ENCODE assay signal across 16 cellular contexts in genomic region chr9:110252509-110253139, GRCh38. TPM values are rescaled to one million over a fixed set of nuclear protein-coding genes. Genes with fewer than 3 reads are reported as not detected.
A peak's percentile ranks its signal among the peaks of the same experiment; 100 is the strongest.
DNase-seq lines count a peak whose midpoint lies in the region; ATAC-seq, FAIRE-seq and TF ChIP-seq lines count a peak whose summit lies in the region.
"Had no signal": no experiment of that assay in that cellular context is flagged by ENCODE, and none has a peak within 500 bp of the region (broad histone marks: within the 10 kb centered on the region; RNA-seq: fewer than 3 reads in every experiment).

No MANE protein-coding gene starts in this region.

- H3K4me3 Mint-ChIP-seq in T-helper 1 cell treated with Interleukin-12 subunit alpha and Interleukin-12 subunit beta and Interleukin-4 antibody, amounts not matched to agents 30 μg/mL and 1 μg/mL, for 36 hours = peak overlapping the region; percentile 28
- H3K4me3 Mint-ChIP-seq in effector memory CD8-positive, alpha-beta T cell = no peak overlapping the region

- no peak overlapping the region for H3K27ac Mint-ChIP-seq in T-helper 1 cell treated with Interleukin-12 subunit alpha and Interleukin-12 subunit beta and Interleukin-4 antibody, amounts not matched to agents 30 μg/mL and 1 μg/mL, for 36 hours
- H3K27ac Mint-ChIP-seq in effector memory CD8-positive, alpha-beta T cell = peak overlapping the region; percentile 44 to 90
- H3K27ac Mint-ChIP-seq: neural progenitor cell had no signal

- TF ChIP-seq EP300 in ovary (IDR thresholded peaks at IDR 0.05) = no peak

- peaks cover 23% of the 10 kb centered on the region for H4K20me1 ChIP-seq in OCI-LY7 (ENCODE audit: insufficient read depth, low read length)

- H3K36me3 ChIP-seq in OCI-LY7 (ENCODE audit: insufficient read depth, low read length) = peaks cover 40% of the 10 kb centered on the region
- peaks cover 5 to 8% of the 10 kb centered on the region in 2 experiments for H3K36me3 ChIP-seq in trophoblast cell (ENCODE audit: control insufficient read depth in 1 of 2, insufficient read depth in 2 of 2, low read length in 2 of 2)
- H3K36me3 ChIP-seq in ovary = no peaks in the 10 kb centered on the region

- intact Hi-C loops in OCI-LY7 (cut with micrococcal nuclease; ENCODE audit: unreplicated experiment) (no loop called here), ovary (cut with DNase I) (no loop called here)

- POLR2A ChIA-PET in OCI-LY7 (lab: Charles Lee) = no interaction called here

- H3K23ac ChIP-seq in trophoblast cell (ENCODE audit: low read length) = no peak overlapping the region

- no TSS peak for BruUV-seq in OCI-LY7 (replicated peaks; lab: Mats Ljungman, UMichigan)

- no peak for FAIRE-seq in RCC 7860 (lab: Jason Lieb, UNC)
- FAIRE-seq: A204.1, H1 had no signal

- H3K36me3 Mint-ChIP-seq in T-helper 1 cell treated with Interleukin-12 subunit alpha and Interleukin-12 subunit beta and Interleukin-4 antibody, amounts not matched to agents 30 μg/mL and 1 μg/mL, for 36 hours (ENCODE audit: low read depth) = peaks cover 19% of the 10 kb centered on the region
- peaks cover 13% of the 10 kb centered on the region for H3K36me3 Mint-ChIP-seq in effector memory CD8-positive, alpha-beta T cell (ENCODE audit: insufficient read depth)

- no peak overlapping the region for H3K14ac ChIP-seq in trophoblast cell (ENCODE audit: low read length)

- peaks cover 22% of the 10 kb centered on the region for H3K4me1 ChIP-seq in OCI-LY7 (ENCODE audit: insufficient read depth, low read length, poor library complexity, severe bottlenecking)
- peaks cover 7 to 12% of the 10 kb centered on the region in 2 experiments for H3K4me1 ChIP-seq in trophoblast cell (ENCODE audit: control insufficient read depth in 1 of 2, insufficient read depth in 2 of 2, low read length in 2 of 2)
- H3K4me1 ChIP-seq in ovary (ENCODE audit: insufficient read depth) = peaks cover 8% of the 10 kb centered on the region

- H3K18ac ChIP-seq in trophoblast cell (ENCODE audit: low read length) = no peak overlapping the region

- no peaks in the 10 kb centered on the region for H3K9me3 Mint-ChIP-seq in T-helper 1 cell treated with Interleukin-12 subunit alpha and Interleukin-12 subunit beta and Interleukin-4 antibody, amounts not matched to agents 30 μg/mL and 1 μg/mL, for 36 hours
- H3K9me3 Mint-ChIP-seq in effector memory CD8-positive, alpha-beta T cell = no peaks in the 10 kb centered on the region

- peaks cover 61% of the 10 kb centered on the region for H3K79me2 ChIP-seq in OCI-LY7 (ENCODE audit: insufficient read depth, low read depth, low read length)
- H3K79me2 ChIP-seq in trophoblast cell (ENCODE audit: control insufficient read depth, insufficient read depth, low read length, poor library complexity) = peaks cover 26% of the 10 kb centered on the region

- H2BK12ac ChIP-seq in trophoblast cell (ENCODE audit: low read length) = no peak overlapping the region

- WGBS in trophoblast cell (ENCODE audit: extremely low coverage, insufficient coverage, insufficient read length) = no CpG with 5 or more reads among the region's 10 CpGs
- WGBS in ovary, 3 donors = 64 to 66% (median 65%) methylated on average over 10 of the region's 10 CpGs

- no peak overlapping the region for H4K8ac ChIP-seq in trophoblast cell (ENCODE audit: low read depth, low read length)

- H3K9ac ChIP-seq in trophoblast cell (ENCODE audit: low read length) = no peak overlapping the region
- H3K9ac ChIP-seq: neural progenitor cell had no signal

- no peak for ATAC-seq in effector memory CD8-positive, alpha-beta T cell (replicated peaks)
- ATAC-seq in HG02759 (IDR thresholded peaks at IDR 0.05; ENCODE audit: unreplicated experiment) = no peak

- H3K27me3 Mint-ChIP-seq in T-helper 1 cell treated with Interleukin-12 subunit alpha and Interleukin-12 subunit beta and Interleukin-4 antibody, amounts not matched to agents 30 μg/mL and 1 μg/mL, for 36 hours (ENCODE audit: low read depth) = no peaks in the 10 kb centered on the region
- no peaks in the 10 kb centered on the region for H3K27me3 Mint-ChIP-seq in effector memory CD8-positive, alpha-beta T cell

- H2BK5ac ChIP-seq in trophoblast cell (ENCODE audit: low read depth, low read length, poor library complexity) = no peak overlapping the region

- H4K12ac ChIP-seq in trophoblast cell (ENCODE audit: low read depth, low read length) = no peak overlapping the region

- H3K79me1 ChIP-seq in trophoblast cell (ENCODE audit: low read length) = peaks cover 15% of the 10 kb centered on the region

- TF ChIP-seq CTCF in OCI-LY7 (conservative IDR thresholded peaks at IDR 0.05; ENCODE audit: low read length) (no peak), ovary (IDR thresholded peaks at IDR 0.05) (no peak)

- H2BK120ac ChIP-seq in trophoblast cell (ENCODE audit: insufficient read depth, low read length, poor library complexity) = no peak overlapping the region

- no peak overlapping the region for H2AK5ac ChIP-seq in trophoblast cell (ENCODE audit: low read length)

- H2AFZ ChIP-seq in OCI-LY7 (ENCODE audit: low read length) = no peak overlapping the region
- no peak overlapping the region for H2AFZ ChIP-seq in trophoblast cell (ENCODE audit: insufficient read depth, low read length, poor library complexity)
- H2AFZ ChIP-seq: neural progenitor cell had no signal

- H4K91ac ChIP-seq in trophoblast cell (ENCODE audit: low read depth, low read length) = no peak overlapping the region

- DNase-seq in T-helper 1 cell = no peak
- no peak for DNase-seq in OCI-LY7 (ENCODE audit: low spot score)
- no peak for DNase-seq in effector memory CD8-positive, alpha-beta T cell
- peak; percentile 72 to 84 for DNase-seq in trophoblast cell
- no peak for DNase-seq in RCC 7860 (ENCODE audit: low spot score)
- DNase-seq in ovary = no peak
- DNase-seq: GF-D8, NCI-H1092 treated with DMSO at 0.1 percent for 48 hours, NCI-H82, stomach had no signal

- H3K4me1 Mint-ChIP-seq in T-helper 1 cell treated with Interleukin-12 subunit alpha and Interleukin-12 subunit beta and Interleukin-4 antibody, amounts not matched to agents 30 μg/mL and 1 μg/mL, for 36 hours (ENCODE audit: low read depth) = peaks cover 45% of the 10 kb centered on the region
- H3K4me1 Mint-ChIP-seq in effector memory CD8-positive, alpha-beta T cell (ENCODE audit: low read depth in 2 of 2) = peaks cover 30% of the 10 kb centered on the region in 2 donors

- CTCF ChIA-PET in OCI-LY7 (lab: Charles Lee; ENCODE audit: unreplicated experiment) = interaction anchor here (0.6 kb wide), 1 partner anchor 1928 kb away, joined by 3 read pairs; no protein-coding TSS in a partner anchor

- no peaks in the 10 kb centered on the region for H3K9me2 ChIP-seq in OCI-LY7 (ENCODE audit: insufficient read depth, low read length)

- peak overlapping the region; percentile 59 for H3K4ac ChIP-seq in trophoblast cell (ENCODE audit: low read depth, low read length)

- H3K27me3 ChIP-seq in trophoblast cell (ENCODE audit: insufficient read depth, low read length) (no peaks in the 10 kb centered on the region), ovary (no peaks in the 10 kb centered on the region)
- H3K27me3 ChIP-seq: neural progenitor cell, stomach had no signal

- H3K9me3 ChIP-seq in OCI-LY7 (ENCODE audit: low read length) = no peaks in the 10 kb centered on the region
- H3K9me3 ChIP-seq in trophoblast cell (ENCODE audit: insufficient read depth, low read depth, low read length) = peaks cover 4% of the 10 kb centered on the region
- H3K9me3 ChIP-seq in ovary = no peaks in the 10 kb centered on the region
- H3K9me3 ChIP-seq: stomach had no signal

- H3K27ac ChIP-seq in OCI-LY7 (ENCODE audit: low read depth, low read length, poor library complexity, severe bottlenecking) (no peak overlapping the region), trophoblast cell (ENCODE audit: low read depth, low read length) (no peak overlapping the region), ovary (no peak overlapping the region)
- H3K27ac ChIP-seq: neural progenitor cell had no signal

- 0 out of 2 replicates have a peak overlapping the region, but pooled peaks have one; percentile 87 for H3K4me2 ChIP-seq in OCI-LY7 (ENCODE audit: low read length)
- H3K4me2 ChIP-seq in trophoblast cell (ENCODE audit: low read length) = no peak overlapping the region
- H3K4me2 ChIP-seq: neural progenitor cell had no signal

- no peak for TF ChIP-seq POLR2A in ovary (IDR thresholded peaks at IDR 0.05)

- no peak overlapping the region for H3K4me3 ChIP-seq in OCI-LY7 (ENCODE audit: low read depth, low read length, poor library complexity, severe bottlenecking)
- no peak overlapping the region for H3K4me3 ChIP-seq in trophoblast cell (ENCODE audit: low read depth, low read length)
- no peak overlapping the region for H3K4me3 ChIP-seq in ovary
- H3K4me3 ChIP-seq: neural progenitor cell had no signal

RNA-seq across cellular contexts. Expression of gene TXN, which starts 3.7 kb away (rescaled TPM):
- total RNA-seq in OCI-LY7 (2014; rRNA removed; shearing (Covaris generic)) = 82.5 and 120 TPM in 2 replicates
- total RNA-seq in OCI-LY7 (2022) = 135 and 165 TPM in 2 replicates
- polyA plus RNA-seq in trophoblast cell (2013) = 371 and 378 TPM in 2 replicates
- total RNA-seq in ovary = 100 to 1,000 TPM in 4 of 7 donors, 10 to 100 TPM in 3; 84.4 to 176 (median 104) TPM
- 100 to 1,000 TPM; 117 to 135 TPM for polyA plus RNA-seq in ovary

RNA-seq across cellular contexts. Expression of gene C9orf152, which starts 44.7 kb away (rescaled TPM):
- total RNA-seq in OCI-LY7 (2014; rRNA removed; shearing (Covaris generic)) = not detected in 2 replicates
- total RNA-seq in OCI-LY7 (2022) (not detected in 2 replicates), ovary (under 1 TPM in 4 of 7 donors, not detected in 3; 0.12 to 0.34 (median 0.25) TPM)
- 0.05 and 0.06 TPM in 2 replicates for polyA plus RNA-seq in trophoblast cell (2013)
- under 1 TPM in 1 of 2 donors, not detected in 1; 0.07 TPM for polyA plus RNA-seq in ovary
- total RNA-seq: H1; T-helper 2 cell treated with Interferon-gamma antibody and Interleukin-4, amounts not matched to agents 100 ng/mL and 5 ng/mL, for 36 hours had no signal
- polyA plus RNA-seq: H1 had no signal

Comparison
In these comparisons a context has a peak if more than half of its experiments do, and no peak if none do; other contexts are left out.
1. DNase-seq: peak in trophoblast cell (2 of 2); none in T-helper 1 cell (0 of 5), OCI-LY7 (single experiment), effector memory CD8-positive, alpha-beta T cell (0 of 3), RCC 7860 (single experiment) and ovary (0 of 5).